17 cellular contexts compared by ENCODE assay signal in the genomic region with DNA sequence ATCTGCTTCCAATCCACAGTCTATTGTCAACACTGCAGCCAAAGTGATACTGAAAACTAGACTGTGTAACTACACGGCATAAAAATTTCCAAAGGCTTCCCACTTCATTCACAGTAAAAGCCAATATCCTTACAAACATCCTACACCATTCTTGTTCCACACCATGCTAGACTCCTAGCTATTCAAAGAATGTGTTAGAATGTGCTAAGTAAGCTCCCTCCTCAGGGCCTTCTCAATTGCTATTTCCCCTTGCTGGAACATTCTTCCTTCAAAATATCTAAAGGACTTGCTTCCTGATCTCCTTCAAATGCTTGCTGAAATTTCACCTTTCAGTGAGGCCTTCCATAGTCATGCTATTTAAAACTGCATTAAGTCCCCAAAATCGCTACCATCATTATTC.
DNase-seq lines count a peak whose midpoint lies in the region; ATAC-seq and TF ChIP-seq lines count a peak whose summit lies in the region.
"Had no signal": no experiment of that assay in that cellular context is flagged by ENCODE, and none has a peak within 500 bp of the region (broad histone marks: within the 10 kb centered on the region; RNA-seq: fewer than 3 reads in every experiment).

No MANE protein-coding gene starts in this region.

- no peak for TF ChIP-seq CTCF in upper lobe of right lung (IDR thresholded peaks at IDR 0.05)

- H3K4me3 ChIP-seq in upper lobe of right lung (no peak overlapping the region), Karpas-422 (ENCODE audit: low read length) (no peak overlapping the region)
- H3K4me3 ChIP-seq: PC-9 had no signal

- H3K27ac ChIP-seq in upper lobe of right lung = no peak overlapping the region
- no peak overlapping the region for H3K27ac ChIP-seq in Karpas-422 (ENCODE audit: low read length)
- H3K27ac ChIP-seq: HL-60, PC-9 had no signal

- H3K36me3 ChIP-seq in upper lobe of right lung (no peaks in the 10 kb centered on the region), Karpas-422 (ENCODE audit: insufficient read depth, low read length) (no peaks in the 10 kb centered on the region)

- no peak overlapping the region for H2AFZ ChIP-seq in Karpas-422 (ENCODE audit: low read length)
- H2AFZ ChIP-seq: PC-9 had no signal

- intact Hi-C loops in upper lobe of right lung (cut with DNase I) = no loop called here

- 0 out of 2 replicates have a peak, but pooled peaks cover 3% of the 10 kb centered on the region for H3K9me2 ChIP-seq in Karpas-422 (replicated peaks; ENCODE audit: insufficient read depth, low read length)
- H3K9me2 ChIP-seq: SK-N-SH had no signal

- H4K20me1 ChIP-seq in Karpas-422 (ENCODE audit: insufficient read depth, low read depth, low read length) = no peaks in the 10 kb centered on the region

- no peaks in the 10 kb centered on the region for H3K79me2 ChIP-seq in Karpas-422 (ENCODE audit: low read length)

- H3K9ac ChIP-seq in Karpas-422 (ENCODE audit: low read length) = no peak overlapping the region
- H3K9ac ChIP-seq: SK-N-SH had no signal

- no peak overlapping the region for H3K4me2 ChIP-seq in Karpas-422 (ENCODE audit: low read depth, low read length, poor library complexity, severe bottlenecking)
- H3K4me2 ChIP-seq: PC-9, SK-N-SH had no signal

- DNase-seq in GM03348 (ENCODE audit: low spot score) = peak; percentile 12
- DNase-seq in astrocyte of the hippocampus (ENCODE audit: low read depth, low spot score) = peak; percentile 42
- peak; percentile 57 for DNase-seq in iris pigment epithelial cell (ENCODE audit: low read depth)
- DNase-seq in upper lobe of right lung = no peak
- no peak for DNase-seq in Karpas-422
- DNase-seq: C1 segment of cervical spinal cord, KBM-7, NCI-H1092, NCI-H1694, NCI-H69, PC-9, SK-N-SH had no signal

- H3K9me3 ChIP-seq in upper lobe of right lung (no peaks in the 10 kb centered on the region), Karpas-422 (ENCODE audit: low read length) (no peaks in the 10 kb centered on the region; the same call in 1 of the 2 replicates)
- H3K9me3 ChIP-seq: SK-N-SH had no signal

- peak; percentile 72 for ATAC-seq in upper lobe of right lung
- no peak for ATAC-seq in HG02852 (IDR thresholded peaks at IDR 0.05; ENCODE audit: unreplicated experiment)
- no peak for ATAC-seq in HG03095 (IDR thresholded peaks at IDR 0.05; ENCODE audit: unreplicated experiment)
- ATAC-seq: HCT116, Right ventricle myocardium inferior had no signal

- H3K27me3 ChIP-seq in upper lobe of right lung = no peaks in the 10 kb centered on the region
- H3K27me3 ChIP-seq in Karpas-422 (ENCODE audit: low read length) = no peaks in the 10 kb centered on the region; the same call in 1 of the 2 replicates

- no peaks in the 10 kb centered on the region for H3K4me1 ChIP-seq in upper lobe of right lung
- H3K4me1 ChIP-seq in Karpas-422 (ENCODE audit: low read length) = no peaks in the 10 kb centered on the region

Comparison
In these comparisons a context has a peak if more than half of its experiments do, and no peak if none do; other contexts are left out.
1. DNase-seq: peak in GM03348 (single experiment), astrocyte of the hippocampus (single experiment) and iris pigment epithelial cell (single experiment); none in upper lobe of right lung (single experiment) and Karpas-422 (single experiment).